1 cellular context compared by ENCODE assay signal in the genomic region with DNA sequence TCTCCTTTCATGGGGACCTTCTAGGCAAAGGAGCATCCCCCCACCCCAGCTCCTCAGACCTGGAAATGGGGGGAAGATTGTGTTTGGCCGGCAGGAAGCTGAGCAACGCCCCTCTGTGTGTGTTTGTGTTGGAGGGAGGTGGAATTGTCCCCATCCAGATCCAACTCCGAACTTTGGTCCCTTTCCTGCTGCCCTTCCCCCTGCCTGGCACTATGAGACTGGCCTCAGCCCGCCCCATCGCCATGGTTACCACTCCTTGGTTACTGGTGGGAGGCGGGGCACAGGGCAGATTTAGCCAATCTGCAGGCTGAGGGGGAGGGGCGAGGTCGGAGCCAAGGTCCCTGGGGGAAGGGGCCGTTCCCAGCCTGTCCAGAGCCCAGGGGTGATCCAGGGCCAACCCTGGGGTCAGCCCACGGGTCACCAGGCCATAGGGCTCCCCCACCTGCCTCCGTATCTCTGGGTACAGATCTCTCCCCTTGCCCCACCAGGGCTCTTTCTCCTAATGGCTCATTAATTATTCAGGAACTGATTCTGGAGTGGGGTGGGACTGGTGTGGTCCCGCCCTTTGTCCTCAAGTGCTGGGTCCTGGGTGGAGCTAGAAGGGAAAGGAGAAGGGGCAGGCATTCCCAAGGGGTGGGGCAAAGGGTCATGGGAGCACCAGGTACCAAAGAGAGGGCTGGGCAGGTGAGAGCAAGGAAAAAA.
TF ChIP-seq lines count a peak whose summit lies in the region.

No MANE protein-coding gene starts in this region.

TF ChIP-seq in HepG2, 621 proteins besides CTCF, POLR2A, EP300 and RAD21 (continued from another document and continues in another):
- TF ChIP-seq, protein P1, sequence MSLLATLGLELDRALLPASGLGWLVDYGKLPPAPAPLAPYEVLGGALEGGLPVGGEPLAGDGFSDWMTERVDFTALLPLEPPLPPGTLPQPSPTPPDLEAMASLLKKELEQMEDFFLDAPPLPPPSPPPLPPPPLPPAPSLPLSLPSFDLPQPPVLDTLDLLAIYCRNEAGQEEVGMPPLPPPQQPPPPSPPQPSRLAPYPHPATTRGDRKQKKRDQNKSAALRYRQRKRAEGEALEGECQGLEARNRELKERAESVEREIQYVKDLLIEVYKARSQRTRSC (CRISPR knock-in tag; IDR thresholded peaks at IDR 0.05; ENCODE audit: low read depth) = no peak
- 0 out of 2 replicates have a peak, but pooled peaks have one; percentile 30 for TF ChIP-seq RCOR2 (CRISPR knock-in tag; IDR thresholded peaks at IDR 0.05)
- 0 out of 2 replicates have a peak, but pooled peaks have one; percentile 29 for TF ChIP-seq BHLHE40 (IDR thresholded peaks at IDR 0.05; ENCODE audit: low read length)
- peak; percentile 70; the same call in 1 of the 2 replicates for TF ChIP-seq MIER3 (CRISPR knock-in tag; IDR thresholded peaks at IDR 0.05; ENCODE audit: borderline replicate concordance)
- TF ChIP-seq ZNF484 (CRISPR knock-in tag; IDR thresholded peaks at IDR 0.05; ENCODE audit: borderline replicate concordance, low read depth) = no peak
- TF ChIP-seq ATF1 (CRISPR knock-in tag; IDR thresholded peaks at IDR 0.05) = no peak
- TF ChIP-seq, protein P2, sequence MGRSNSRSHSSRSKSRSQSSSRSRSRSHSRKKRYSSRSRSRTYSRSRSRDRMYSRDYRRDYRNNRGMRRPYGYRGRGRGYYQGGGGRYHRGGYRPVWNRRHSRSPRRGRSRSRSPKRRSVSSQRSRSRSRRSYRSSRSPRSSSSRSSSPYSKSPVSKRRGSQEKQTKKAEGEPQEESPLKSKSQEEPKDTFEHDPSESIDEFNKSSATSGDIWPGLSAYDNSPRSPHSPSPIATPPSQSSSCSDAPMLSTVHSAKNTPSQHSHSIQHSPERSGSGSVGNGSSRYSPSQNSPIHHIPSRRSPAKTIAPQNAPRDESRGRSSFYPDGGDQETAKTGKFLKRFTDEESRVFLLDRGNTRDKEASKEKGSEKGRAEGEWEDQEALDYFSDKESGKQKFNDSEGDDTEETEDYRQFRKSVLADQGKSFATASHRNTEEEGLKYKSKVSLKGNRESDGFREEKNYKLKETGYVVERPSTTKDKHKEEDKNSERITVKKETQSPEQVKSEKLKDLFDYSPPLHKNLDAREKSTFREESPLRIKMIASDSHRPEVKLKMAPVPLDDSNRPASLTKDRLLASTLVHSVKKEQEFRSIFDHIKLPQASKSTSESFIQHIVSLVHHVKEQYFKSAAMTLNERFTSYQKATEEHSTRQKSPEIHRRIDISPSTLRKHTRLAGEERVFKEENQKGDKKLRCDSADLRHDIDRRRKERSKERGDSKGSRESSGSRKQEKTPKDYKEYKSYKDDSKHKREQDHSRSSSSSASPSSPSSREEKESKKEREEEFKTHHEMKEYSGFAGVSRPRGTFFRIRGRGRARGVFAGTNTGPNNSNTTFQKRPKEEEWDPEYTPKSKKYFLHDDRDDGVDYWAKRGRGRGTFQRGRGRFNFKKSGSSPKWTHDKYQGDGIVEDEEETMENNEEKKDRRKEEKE (IDR thresholded peaks at IDR 0.05) = no peak
- peak; percentile 99 for TF ChIP-seq KDM6A (CRISPR knock-in tag; IDR thresholded peaks at IDR 0.05; ENCODE audit: low read depth)
- TF ChIP-seq, protein P3, sequence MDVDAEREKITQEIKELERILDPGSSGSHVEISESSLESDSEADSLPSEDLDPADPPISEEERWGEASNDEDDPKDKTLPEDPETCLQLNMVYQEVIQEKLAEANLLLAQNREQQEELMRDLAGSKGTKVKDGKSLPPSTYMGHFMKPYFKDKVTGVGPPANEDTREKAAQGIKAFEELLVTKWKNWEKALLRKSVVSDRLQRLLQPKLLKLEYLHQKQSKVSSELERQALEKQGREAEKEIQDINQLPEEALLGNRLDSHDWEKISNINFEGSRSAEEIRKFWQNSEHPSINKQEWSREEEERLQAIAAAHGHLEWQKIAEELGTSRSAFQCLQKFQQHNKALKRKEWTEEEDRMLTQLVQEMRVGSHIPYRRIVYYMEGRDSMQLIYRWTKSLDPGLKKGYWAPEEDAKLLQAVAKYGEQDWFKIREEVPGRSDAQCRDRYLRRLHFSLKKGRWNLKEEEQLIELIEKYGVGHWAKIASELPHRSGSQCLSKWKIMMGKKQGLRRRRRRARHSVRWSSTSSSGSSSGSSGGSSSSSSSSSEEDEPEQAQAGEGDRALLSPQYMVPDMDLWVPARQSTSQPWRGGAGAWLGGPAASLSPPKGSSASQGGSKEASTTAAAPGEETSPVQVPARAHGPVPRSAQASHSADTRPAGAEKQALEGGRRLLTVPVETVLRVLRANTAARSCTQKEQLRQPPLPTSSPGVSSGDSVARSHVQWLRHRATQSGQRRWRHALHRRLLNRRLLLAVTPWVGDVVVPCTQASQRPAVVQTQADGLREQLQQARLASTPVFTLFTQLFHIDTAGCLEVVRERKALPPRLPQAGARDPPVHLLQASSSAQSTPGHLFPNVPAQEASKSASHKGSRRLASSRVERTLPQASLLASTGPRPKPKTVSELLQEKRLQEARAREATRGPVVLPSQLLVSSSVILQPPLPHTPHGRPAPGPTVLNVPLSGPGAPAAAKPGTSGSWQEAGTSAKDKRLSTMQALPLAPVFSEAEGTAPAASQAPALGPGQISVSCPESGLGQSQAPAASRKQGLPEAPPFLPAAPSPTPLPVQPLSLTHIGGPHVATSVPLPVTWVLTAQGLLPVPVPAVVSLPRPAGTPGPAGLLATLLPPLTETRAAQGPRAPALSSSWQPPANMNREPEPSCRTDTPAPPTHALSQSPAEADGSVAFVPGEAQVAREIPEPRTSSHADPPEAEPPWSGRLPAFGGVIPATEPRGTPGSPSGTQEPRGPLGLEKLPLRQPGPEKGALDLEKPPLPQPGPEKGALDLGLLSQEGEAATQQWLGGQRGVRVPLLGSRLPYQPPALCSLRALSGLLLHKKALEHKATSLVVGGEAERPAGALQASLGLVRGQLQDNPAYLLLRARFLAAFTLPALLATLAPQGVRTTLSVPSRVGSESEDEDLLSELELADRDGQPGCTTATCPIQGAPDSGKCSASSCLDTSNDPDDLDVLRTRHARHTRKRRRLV (CRISPR knock-in tag; IDR thresholded peaks at IDR 0.05) = no peak
- TF ChIP-seq, protein P4, sequence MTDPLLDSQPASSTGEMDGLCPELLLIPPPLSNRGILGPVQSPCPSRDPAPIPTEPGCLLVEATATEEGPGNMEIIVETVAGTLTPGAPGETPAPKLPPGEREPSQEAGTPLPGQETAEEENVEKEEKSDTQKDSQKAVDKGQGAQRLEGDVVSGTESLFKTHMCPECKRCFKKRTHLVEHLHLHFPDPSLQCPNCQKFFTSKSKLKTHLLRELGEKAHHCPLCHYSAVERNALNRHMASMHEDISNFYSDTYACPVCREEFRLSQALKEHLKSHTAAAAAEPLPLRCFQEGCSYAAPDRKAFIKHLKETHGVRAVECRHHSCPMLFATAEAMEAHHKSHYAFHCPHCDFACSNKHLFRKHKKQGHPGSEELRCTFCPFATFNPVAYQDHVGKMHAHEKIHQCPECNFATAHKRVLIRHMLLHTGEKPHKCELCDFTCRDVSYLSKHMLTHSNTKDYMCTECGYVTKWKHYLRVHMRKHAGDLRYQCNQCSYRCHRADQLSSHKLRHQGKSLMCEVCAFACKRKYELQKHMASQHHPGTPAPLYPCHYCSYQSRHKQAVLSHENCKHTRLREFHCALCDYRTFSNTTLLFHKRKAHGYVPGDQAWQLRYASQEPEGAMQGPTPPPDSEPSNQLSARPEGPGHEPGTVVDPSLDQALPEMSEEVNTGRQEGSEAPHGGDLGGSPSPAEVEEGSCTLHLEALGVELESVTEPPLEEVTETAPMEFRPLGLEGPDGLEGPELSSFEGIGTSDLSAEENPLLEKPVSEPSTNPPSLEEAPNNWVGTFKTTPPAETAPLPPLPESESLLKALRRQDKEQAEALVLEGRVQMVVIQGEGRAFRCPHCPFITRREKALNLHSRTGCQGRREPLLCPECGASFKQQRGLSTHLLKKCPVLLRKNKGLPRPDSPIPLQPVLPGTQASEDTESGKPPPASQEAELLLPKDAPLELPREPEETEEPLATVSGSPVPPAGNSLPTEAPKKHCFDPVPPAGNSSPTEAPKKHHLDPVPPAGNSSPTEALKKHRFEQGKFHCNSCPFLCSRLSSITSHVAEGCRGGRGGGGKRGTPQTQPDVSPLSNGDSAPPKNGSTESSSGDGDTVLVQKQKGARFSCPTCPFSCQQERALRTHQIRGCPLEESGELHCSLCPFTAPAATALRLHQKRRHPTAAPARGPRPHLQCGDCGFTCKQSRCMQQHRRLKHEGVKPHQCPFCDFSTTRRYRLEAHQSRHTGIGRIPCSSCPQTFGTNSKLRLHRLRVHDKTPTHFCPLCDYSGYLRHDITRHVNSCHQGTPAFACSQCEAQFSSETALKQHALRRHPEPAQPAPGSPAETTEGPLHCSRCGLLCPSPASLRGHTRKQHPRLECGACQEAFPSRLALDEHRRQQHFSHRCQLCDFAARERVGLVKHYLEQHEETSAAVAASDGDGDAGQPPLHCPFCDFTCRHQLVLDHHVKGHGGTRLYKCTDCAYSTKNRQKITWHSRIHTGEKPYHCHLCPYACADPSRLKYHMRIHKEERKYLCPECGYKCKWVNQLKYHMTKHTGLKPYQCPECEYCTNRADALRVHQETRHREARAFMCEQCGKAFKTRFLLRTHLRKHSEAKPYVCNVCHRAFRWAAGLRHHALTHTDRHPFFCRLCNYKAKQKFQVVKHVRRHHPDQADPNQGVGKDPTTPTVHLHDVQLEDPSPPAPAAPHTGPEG (CRISPR knock-in tag; IDR thresholded peaks at IDR 0.05) = no peak
- TF ChIP-seq NFATC3 (CRISPR knock-in tag; IDR thresholded peaks at IDR 0.05) = no peak
- TF ChIP-seq TCF12 (IDR thresholded peaks at IDR 0.05) = no peak
- TF ChIP-seq TCF12 (CRISPR knock-in tag; IDR thresholded peaks at IDR 0.05) = no peak
- peak; percentile 29 to 37; a peak in 2 of 4 replicates for TF ChIP-seq HMGXB4 (CRISPR knock-in tag; IDR thresholded peaks at IDR 0.05; ENCODE audit: borderline replicate concordance in 1 of 2, low read depth in 1 of 2)
- TF ChIP-seq MATR3 (CRISPR knock-in tag; IDR thresholded peaks at IDR 0.05) = no peak
- TF ChIP-seq NONO (IDR thresholded peaks at IDR 0.05) = no peak
- TF ChIP-seq NONO (CRISPR knock-in tag; conservative IDR thresholded peaks at IDR 0.05) = peak; percentile 96
- TF ChIP-seq ZSCAN29 (CRISPR knock-in tag; conservative IDR thresholded peaks at IDR 0.05) = no peak
- TF ChIP-seq, protein P5, sequence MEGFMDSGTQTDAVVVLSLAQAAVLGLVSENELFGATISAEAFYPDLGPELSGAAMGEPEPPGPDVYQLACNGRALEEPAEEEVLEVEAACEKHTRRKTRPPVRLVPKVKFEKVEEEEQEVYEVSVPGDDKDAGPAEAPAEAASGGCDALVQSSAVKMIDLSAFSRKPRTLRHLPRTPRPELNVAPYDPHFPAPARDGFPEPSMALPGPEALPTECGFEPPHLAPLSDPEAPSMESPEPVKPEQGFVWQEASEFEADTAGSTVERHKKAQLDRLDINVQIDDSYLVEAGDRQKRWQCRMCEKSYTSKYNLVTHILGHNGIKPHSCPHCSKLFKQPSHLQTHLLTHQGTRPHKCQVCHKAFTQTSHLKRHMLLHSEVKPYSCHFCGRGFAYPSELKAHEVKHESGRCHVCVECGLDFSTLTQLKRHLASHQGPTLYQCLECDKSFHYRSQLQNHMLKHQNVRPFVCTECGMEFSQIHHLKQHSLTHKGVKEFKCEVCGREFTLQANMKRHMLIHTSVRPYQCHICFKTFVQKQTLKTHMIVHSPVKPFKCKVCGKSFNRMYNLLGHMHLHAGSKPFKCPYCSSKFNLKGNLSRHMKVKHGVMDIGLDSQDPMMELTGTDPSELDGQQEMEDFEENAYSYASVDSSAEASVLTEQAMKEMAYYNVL (CRISPR knock-in tag; IDR thresholded peaks at IDR 0.05; ENCODE audit: borderline replicate concordance) = 0 out of 2 replicates have a peak, but pooled peaks have one; percentile 13
- no peak for TF ChIP-seq ZNF335 (CRISPR knock-in tag; IDR thresholded peaks at IDR 0.05)
- TF ChIP-seq ZNF616 (CRISPR knock-in tag; IDR thresholded peaks at IDR 0.05; ENCODE audit: low read depth) = no peak
- peak; percentile 24; the same call in 1 of the 2 replicates for TF ChIP-seq HMG20A (CRISPR knock-in tag; IDR thresholded peaks at IDR 0.05; ENCODE audit: borderline replicate concordance)
- TF ChIP-seq ZNF773 (CRISPR knock-in tag; IDR thresholded peaks at IDR 0.05; ENCODE audit: borderline replicate concordance) = no peak
- TF ChIP-seq EED (CRISPR knock-in tag; IDR thresholded peaks at IDR 0.05) = peak; percentile 63; the same call in 1 of the 2 replicates
- TF ChIP-seq TBX2 (CRISPR knock-in tag; IDR thresholded peaks at IDR 0.05; ENCODE audit: borderline replicate concordance) = peak; percentile 84
- peak; percentile 84 for TF ChIP-seq CHD2 (IDR thresholded peaks at IDR 0.05; ENCODE audit: low read depth, low read length)
- TF ChIP-seq ZNF644 (CRISPR knock-in tag; IDR thresholded peaks at IDR 0.05; ENCODE audit: low read depth) = peak; percentile 84; the same call in 1 of the 2 replicates
- TF ChIP-seq, protein P6, sequence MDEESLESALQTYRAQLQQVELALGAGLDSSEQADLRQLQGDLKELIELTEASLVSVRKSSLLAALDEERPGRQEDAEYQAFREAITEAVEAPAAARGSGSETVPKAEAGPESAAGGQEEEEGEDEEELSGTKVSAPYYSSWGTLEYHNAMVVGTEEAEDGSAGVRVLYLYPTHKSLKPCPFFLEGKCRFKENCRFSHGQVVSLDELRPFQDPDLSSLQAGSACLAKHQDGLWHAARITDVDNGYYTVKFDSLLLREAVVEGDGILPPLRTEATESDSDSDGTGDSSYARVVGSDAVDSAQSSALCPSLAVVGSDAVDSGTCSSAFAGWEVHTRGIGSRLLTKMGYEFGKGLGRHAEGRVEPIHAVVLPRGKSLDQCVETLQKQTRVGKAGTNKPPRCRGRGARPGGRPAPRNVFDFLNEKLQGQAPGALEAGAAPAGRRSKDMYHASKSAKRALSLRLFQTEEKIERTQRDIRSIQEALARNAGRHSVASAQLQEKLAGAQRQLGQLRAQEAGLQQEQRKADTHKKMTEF (CRISPR knock-in tag; IDR thresholded peaks at IDR 0.05) = peak; percentile 72; the same call in 1 of the 2 replicates
- TF ChIP-seq NR2C2 (CRISPR knock-in tag; IDR thresholded peaks at IDR 0.05; ENCODE audit: borderline replicate concordance) = peak; percentile 85
- TF ChIP-seq ZFP41 (CRISPR knock-in tag; IDR thresholded peaks at IDR 0.05; ENCODE audit: borderline replicate concordance) = no peak
- peak; percentile 87 to 98 for TF ChIP-seq NR2F1 (CRISPR knock-in tag; IDR thresholded peaks at IDR 0.05)
